Comparison of ENCODE assay signal across 7 cellular contexts in genomic region chr2:32278476-32278853, GRCh38. TPM values are rescaled to one million over a fixed set of nuclear protein-coding genes. Genes with fewer than 3 reads are reported as not detected.
A peak's percentile ranks its signal among the peaks of the same experiment; 100 is the strongest.
DNase-seq lines count a peak whose midpoint lies in the region; ATAC-seq and TF ChIP-seq lines count a peak whose summit lies in the region.

No MANE protein-coding gene starts in this region.

- POLR2A ChIA-PET in activated CD8-positive, alpha-beta T cell treated with anti-CD3 and anti-CD28 coated beads for 36 hours (lab: Charles Lee) = interaction anchor here (1.5 kb wide), 1 partner anchor 112 kb away, joined by 5 read pairs; the partner anchor contains the start of gene SLC30A6

- H3K27me3 ChIP-seq in HL-60 (ENCODE audit: insufficient read depth, poor library complexity, severe bottlenecking) (no peaks in the 10 kb centered on the region), iPS-15b (ENCODE audit: control insufficient read depth, insufficient read depth, low read length) (no peaks in the 10 kb centered on the region)

- TF ChIP-seq CTCF in HL-60 (IDR thresholded peaks at IDR 0.05; ENCODE audit: insufficient read depth, low read length) = no peak
- TF ChIP-seq CTCF in activated CD8-positive, alpha-beta T cell treated with anti-CD3 and anti-CD28 coated beads for 36 hours (IDR thresholded peaks at IDR 0.05) = no peak

- H3K27ac ChIP-seq in HL-60 (replicated peaks) = peak overlapping the region; percentile 75

- intact Hi-C loops in activated CD8-positive, alpha-beta T cell treated with anti-CD3 and anti-CD28 coated beads for 36 hours (cut with micrococcal nuclease) = no loop called here

- no peak for ATAC-seq in activated CD8-positive, alpha-beta T cell treated with anti-CD3 and anti-CD28 coated beads for 36 hours
- ATAC-seq in stimulated activated memory B cell treated with anti-CD40 and anti-IgM and Interleukin-4, amounts not matched to agents 10 μg/mL and 1 μg/mL and 100 μg/mL, for 72 hours = no peak
- ATAC-seq in HG03139 (IDR thresholded peaks at IDR 0.05; ENCODE audit: unreplicated experiment) = no peak

- H3K27me3 Mint-ChIP-seq in activated CD8-positive, alpha-beta T cell treated with anti-CD3 and anti-CD28 coated beads for 36 hours = no peaks in the 10 kb centered on the region
- H3K27me3 Mint-ChIP-seq in stimulated activated memory B cell treated with anti-CD40 and anti-IgM and Interleukin-4, amounts not matched to agents 10 μg/mL and 1 μg/mL and 100 μg/mL, for 72 hours = no peaks in the 10 kb centered on the region

- CTCF ChIA-PET in activated CD8-positive, alpha-beta T cell treated with anti-CD3 and anti-CD28 coated beads for 36 hours (lab: Charles Lee) = interaction anchor here (0.7 kb wide), 1 partner anchor 12 kb away, joined by 3 read pairs; no protein-coding TSS in a partner anchor

- H3K4me1 ChIP-seq in iPS-15b (ENCODE audit: control insufficient read depth, insufficient read depth, low read length) = peaks cover 8% of the 10 kb centered on the region

- peaks cover 30% of the 10 kb centered on the region for H3K4me1 Mint-ChIP-seq in activated CD8-positive, alpha-beta T cell treated with anti-CD3 and anti-CD28 coated beads for 36 hours (ENCODE audit: low read depth)
- H3K4me1 Mint-ChIP-seq in stimulated activated memory B cell treated with anti-CD40 and anti-IgM and Interleukin-4, amounts not matched to agents 10 μg/mL and 1 μg/mL and 100 μg/mL, for 72 hours = peaks cover 17% of the 10 kb centered on the region

- H3K9me3 Mint-ChIP-seq in activated CD8-positive, alpha-beta T cell treated with anti-CD3 and anti-CD28 coated beads for 36 hours = no peaks in the 10 kb centered on the region
- no peaks in the 10 kb centered on the region for H3K9me3 Mint-ChIP-seq in stimulated activated memory B cell treated with anti-CD40 and anti-IgM and Interleukin-4, amounts not matched to agents 10 μg/mL and 1 μg/mL and 100 μg/mL, for 72 hours

- H3K27ac Mint-ChIP-seq in activated CD8-positive, alpha-beta T cell treated with anti-CD3 and anti-CD28 coated beads for 36 hours = peak overlapping the region; percentile 97
- peak overlapping the region; percentile 99 for H3K27ac Mint-ChIP-seq in stimulated activated memory B cell treated with anti-CD40 and anti-IgM and Interleukin-4, amounts not matched to agents 10 μg/mL and 1 μg/mL and 100 μg/mL, for 72 hours

- no peak for DNase-seq in HL-60 (ENCODE audit: low read depth in 1 of 2, low spot score in 1 of 2)
- no peak for DNase-seq in activated CD8-positive, alpha-beta T cell treated with anti-CD3 and anti-CD28 coated beads for 36 hours
- DNase-seq in NCI-H2081 (lab: John Stamatoyannopoulos, UW) = no peak
- no peak for DNase-seq in ecto neural progenitor cell (ENCODE audit: low spot score)

- no peaks in the 10 kb centered on the region for H3K36me3 ChIP-seq in iPS-15b (ENCODE audit: control insufficient read depth, insufficient read depth, low read length)

- H3K9ac ChIP-seq in iPS-15b (ENCODE audit: low read depth, low read length) = peak overlapping the region; percentile 79

- peak overlapping the region; percentile 95 for H3K4me3 Mint-ChIP-seq in activated CD8-positive, alpha-beta T cell treated with anti-CD3 and anti-CD28 coated beads for 36 hours
- peak overlapping the region; percentile 90 for H3K4me3 Mint-ChIP-seq in stimulated activated memory B cell treated with anti-CD40 and anti-IgM and Interleukin-4, amounts not matched to agents 10 μg/mL and 1 μg/mL and 100 μg/mL, for 72 hours

- H3K4me3 ChIP-seq in HL-60 (replicated peaks; ENCODE audit: insufficient read depth, low read length) (peak overlapping the region; percentile 100), iPS-15b (ENCODE audit: low read depth, low read length) (peak overlapping the region; percentile 94)

- H3K36me3 Mint-ChIP-seq in activated CD8-positive, alpha-beta T cell treated with anti-CD3 and anti-CD28 coated beads for 36 hours (ENCODE audit: low read depth) = peaks cover 16% of the 10 kb centered on the region
- peaks cover 14% of the 10 kb centered on the region for H3K36me3 Mint-ChIP-seq in stimulated activated memory B cell treated with anti-CD40 and anti-IgM and Interleukin-4, amounts not matched to agents 10 μg/mL and 1 μg/mL and 100 μg/mL, for 72 hours

- H3K9me3 ChIP-seq in iPS-15b (ENCODE audit: control insufficient read depth, insufficient read depth, low read length) = no peaks in the 10 kb centered on the region

RNA-seq across cellular contexts. Expression of gene YIPF4, which starts 0.8 kb away (rescaled TPM):
- total RNA-seq in activated CD8-positive, alpha-beta T cell treated with anti-CD3 and anti-CD28 coated beads for 36 hours = 10 to 100 TPM; 32.1 to 40.5 TPM

RNA-seq across cellular contexts. Expression of gene NLRC4, which starts 13.8 kb away (rescaled TPM):
- not detected for total RNA-seq in activated CD8-positive, alpha-beta T cell treated with anti-CD3 and anti-CD28 coated beads for 36 hours
